11 cellular contexts compared by ENCODE assay signal in genomic region chr9:37407468-37407867, GRCh38. TPM values are rescaled to one million over a fixed set of nuclear protein-coding genes. Genes with fewer than 3 reads are reported as not detected.
DNase-seq lines count a peak whose midpoint lies in the region; ATAC-seq and TF ChIP-seq lines count a peak whose summit lies in the region.
"Had no signal": no experiment of that assay in that cellular context is flagged by ENCODE, and none has a peak within 500 bp of the region (broad histone marks: within the 10 kb centered on the region; RNA-seq: fewer than 3 reads in every experiment).

No MANE protein-coding gene starts in this region.

- no peak overlapping the region for H2AK9ac ChIP-seq in IMR-90 (replicated peaks; ENCODE audit: low read depth, low read length, poor library complexity)

- no peaks in the 10 kb centered on the region; the same call in 1 of the 2 replicates for H3K4me1 ChIP-seq in IMR-90 (ENCODE audit: control insufficient read depth, insufficient read depth, low read length)

- no peak overlapping the region for H3K14ac ChIP-seq in IMR-90 (replicated peaks; ENCODE audit: low read depth, low read length)

- peak; percentile 21; the same call in 1 of the 2 replicates for TF ChIP-seq CTCF in IMR-90 (conservative IDR thresholded peaks at IDR 0.05; ENCODE audit: low read depth, low read length)
- 0 out of 2 replicates have a peak, but pooled peaks have one; percentile 14 for TF ChIP-seq CTCF in VCaP (conservative IDR thresholded peaks at IDR 0.05)
- TF ChIP-seq CTCF in nephron (IDR thresholded peaks at IDR 0.05; ENCODE audit: unreplicated experiment in 3 of 3) = peak in 2 of 3 experiments; percentile 23 to 33
- no peak for TF ChIP-seq CTCF in GM20000 (IDR thresholded peaks at IDR 0.05; ENCODE audit: extremely low read depth, missing control alignments)

- BruUV-seq in IMR-90 (replicated peaks; lab: Mats Ljungman, UMichigan) = no TSS peak

- no peaks in the 10 kb centered on the region for H3K36me3 Mint-ChIP-seq in nephron (ENCODE audit: low read depth)
- H3K36me3 Mint-ChIP-seq in activated naive CD4-positive, alpha-beta T cell treated with anti-CD3 and anti-CD28 coated beads, Interleukin-2, amount 10 ng/mL, durations not matched to agents 7 days and 5 days = no peaks in the 10 kb centered on the region

- H3K27ac ChIP-seq in IMR-90 (ENCODE audit: insufficient read depth, low read length) (no peak overlapping the region), VCaP (peak overlapping the region; percentile 22; the same call in 1 of the 2 replicates)

- H3K27me3 ChIP-seq in IMR-90 (ENCODE audit: control insufficient read depth, insufficient read depth, low read length) = peaks cover 2% of the 10 kb centered on the region

- H2AK5ac ChIP-seq in IMR-90 (ENCODE audit: low read depth, low read length) = no peak overlapping the region

- intact Hi-C loops in IMR-90 (cut with micrococcal nuclease) = no loop called here

- no peak overlapping the region for H3K56ac ChIP-seq in IMR-90 (ENCODE audit: extremely low read depth, insufficient read depth, low read length)

- H3K9me3 Mint-ChIP-seq in nephron = no peaks in the 10 kb centered on the region
- no peaks in the 10 kb centered on the region for H3K9me3 Mint-ChIP-seq in activated naive CD4-positive, alpha-beta T cell treated with anti-CD3 and anti-CD28 coated beads, Interleukin-2, amount 10 ng/mL, durations not matched to agents 7 days and 5 days
- H3K9me3 Mint-ChIP-seq: activated T-cell treated with anti-CD3 and anti-CD28 coated beads, Interleukin-2, amount 50 U/mL, for 24 hours; neural crest cell had no signal

- peaks cover 3% of the 10 kb centered on the region for H3K4me1 Mint-ChIP-seq in nephron
- peaks cover 7% of the 10 kb centered on the region for H3K4me1 Mint-ChIP-seq in activated naive CD4-positive, alpha-beta T cell treated with anti-CD3 and anti-CD28 coated beads, Interleukin-2, amount 10 ng/mL, durations not matched to agents 7 days and 5 days

- ATAC-seq in IMR-90 (ENCODE audit: low read depth) (no peak), GM18505 (IDR thresholded peaks at IDR 0.05; ENCODE audit: unreplicated experiment) (no peak)

- TF ChIP-seq POLR2A in IMR-90 (IDR thresholded peaks at IDR 0.05; ENCODE audit: low read depth, low read length) (no peak), GM18505 (IDR thresholded peaks at IDR 0.05; ENCODE audit: borderline replicate concordance, extremely low read depth, insufficient read depth, insufficient read length) (no peak)

- peaks cover 4% of the 10 kb centered on the region for H3K27me3 Mint-ChIP-seq in nephron (ENCODE audit: low read depth)
- H3K27me3 Mint-ChIP-seq in activated naive CD4-positive, alpha-beta T cell treated with anti-CD3 and anti-CD28 coated beads, Interleukin-2, amount 10 ng/mL, durations not matched to agents 7 days and 5 days = peaks cover 4% of the 10 kb centered on the region
- H3K27me3 Mint-ChIP-seq: activated T-cell treated with anti-CD3 and anti-CD28 coated beads, Interleukin-2, amount 50 U/mL, for 24 hours had no signal

- H3K9ac ChIP-seq in IMR-90 (ENCODE audit: low read depth, low read length) = no peak overlapping the region

- POLR2A ChIA-PET in IMR-90 (lab: Charles Lee; ENCODE audit: unreplicated experiment) = no interaction called here

- no peak overlapping the region for H3K4me2 ChIP-seq in IMR-90 (ENCODE audit: low read depth, low read length)

- no peak overlapping the region for H3K4me3 ChIP-seq in IMR-90 (ENCODE audit: insufficient read depth, low read depth, low read length)

- no peak overlapping the region for H3K23ac ChIP-seq in IMR-90 (ENCODE audit: low read depth, low read length)

- TF ChIP-seq RAD21 in IMR-90 (IDR thresholded peaks at IDR 0.05; ENCODE audit: low read length) = no peak

- in situ Hi-C loops in IMR-90 (cut with MboI; ENCODE audit: low sequenced_read_pairs) = no loop called here

- no peaks in the 10 kb centered on the region for H3K9me3 ChIP-seq in IMR-90 (ENCODE audit: control insufficient read depth, insufficient read depth, low read length)

- CTCF ChIA-PET in IMR-90 (lab: Yijun Ruan, JAX) = interaction anchor here (0.6 to 0.9 kb wide), 2 partner anchors 9 to 199 kb away, joined by 3 to 7 read pairs; no protein-coding TSS in a partner anchor
- CTCF ChIA-PET in activated naive CD4-positive, alpha-beta T cell treated with anti-CD3 and anti-CD28 coated beads, Interleukin-2, amount 10 ng/mL, durations not matched to agents 7 days and 5 days (lab: Charles Lee) = interaction anchor here (0.6 to 2.0 kb wide), 4 partner anchors 9 to 286 kb away, joined by 4 to 9 read pairs (median 4); no protein-coding TSS in a partner anchor

- dilution Hi-C loops in IMR-90 (cut with HindIII; ENCODE audit: low sequenced_read_pairs, unreplicated experiment) = no loop called here

- no peaks in the 10 kb centered on the region for H3K79me1 ChIP-seq in IMR-90 (ENCODE audit: low read depth in 1 of 2, low read length in 2 of 2)

- H2BK5ac ChIP-seq in IMR-90 (ENCODE audit: low read depth, low read length, poor library complexity, severe bottlenecking) = no peak overlapping the region

- no peak overlapping the region for H4K91ac ChIP-seq in IMR-90 (ENCODE audit: insufficient read depth, low read depth, low read length)

- H4K8ac ChIP-seq in IMR-90 (ENCODE audit: low read depth in 2 of 2, low read length in 2 of 2) = no peak overlapping the region

- H3K4ac ChIP-seq in IMR-90 (ENCODE audit: low read depth, low read length) = no peak overlapping the region

- peak; percentile 50 for DNase-seq in ELR (ENCODE audit: low read depth)
- no peak for DNase-seq in IMR-90
- DNase-seq in GM20000 (ENCODE audit: low spot score) = no peak
- no peak for DNase-seq in activated naive CD4-positive, alpha-beta T cell treated with anti-CD3 and anti-CD28 coated beads, Interleukin-2, amount 10 ng/mL, durations not matched to agents 7 days and 5 days
- DNase-seq: activated T-cell treated with anti-CD3 and anti-CD28 coated beads, Interleukin-2, amount 50 U/mL, for 24 hours; dermis blood vessel endothelial cell; NCI-H1930 had no signal

- H3K36me3 ChIP-seq in IMR-90 (ENCODE audit: control insufficient read depth, insufficient read depth, low read length) = no peaks in the 10 kb centered on the region

- H3K9me1 ChIP-seq in IMR-90 (ENCODE audit: insufficient read depth, low read length) = no peaks in the 10 kb centered on the region

- H2AFZ ChIP-seq in IMR-90 (replicated peaks; ENCODE audit: low read length, poor library complexity) = no peak overlapping the region

- no peak overlapping the region for H2BK20ac ChIP-seq in IMR-90 (ENCODE audit: low read depth, low read length)

- H3K18ac ChIP-seq in IMR-90 (ENCODE audit: low read depth, low read length) = no peak overlapping the region

- WGBS in IMR-90 (ENCODE audit: extremely low coverage in 2 of 2, insufficient read length in 1 of 2), 2 experiments = no CpG with 5 or more reads among the region's 2 CpGs

- no peak overlapping the region for H4K5ac ChIP-seq in IMR-90 (ENCODE audit: low read depth, low read length)

- no peak overlapping the region for H3K4me3 Mint-ChIP-seq in nephron
- H3K4me3 Mint-ChIP-seq in activated naive CD4-positive, alpha-beta T cell treated with anti-CD3 and anti-CD28 coated beads, Interleukin-2, amount 10 ng/mL, durations not matched to agents 7 days and 5 days = no peak overlapping the region
- H3K4me3 Mint-ChIP-seq: activated T-cell treated with anti-CD3 and anti-CD28 coated beads, Interleukin-2, amount 50 U/mL, for 24 hours; neural crest cell had no signal

- no peak overlapping the region for H3K27ac Mint-ChIP-seq in nephron
- H3K27ac Mint-ChIP-seq in activated naive CD4-positive, alpha-beta T cell treated with anti-CD3 and anti-CD28 coated beads, Interleukin-2, amount 10 ng/mL, durations not matched to agents 7 days and 5 days = no peak overlapping the region
- H3K27ac Mint-ChIP-seq: activated T-cell treated with anti-CD3 and anti-CD28 coated beads, Interleukin-2, amount 50 U/mL, for 24 hours had no signal

- no peak overlapping the region for H2BK120ac ChIP-seq in IMR-90 (ENCODE audit: low read depth, low read length)

- H2BK15ac ChIP-seq in IMR-90 (ENCODE audit: low read depth, low read length) = no peak overlapping the region

- H4K20me1 ChIP-seq in IMR-90 (ENCODE audit: insufficient read depth, low read length) = no peaks in the 10 kb centered on the region

TF ChIP-seq in IMR-90, 13 proteins besides CTCF, POLR2A, EP300 and RAD21:
- TF ChIP-seq MAZ (IDR thresholded peaks at IDR 0.05; ENCODE audit: borderline replicate concordance, low read depth, low read length) (no peak), NFE2L2 (IDR thresholded peaks at IDR 0.05; ENCODE audit: low read depth, low read length) (no peak), RCOR1 (IDR thresholded peaks at IDR 0.05; ENCODE audit: insufficient replicate concordance, low read length) (no peak), FOS (IDR thresholded peaks at IDR 0.05; ENCODE audit: low read depth, low read length) (no peak), MAFK (IDR thresholded peaks at IDR 0.05; ENCODE audit: low read depth, low read length) (peak; percentile 67; the same call in 1 of the 2 replicates), BHLHE40 (IDR thresholded peaks at IDR 0.05; ENCODE audit: low read depth, low read length) (no peak), CHD1 (IDR thresholded peaks at IDR 0.05; ENCODE audit: low read depth, low read length) (no peak)

RNA-seq across cellular contexts. Expression of gene GRHPR, which starts 15.0 kb away (rescaled TPM):
- 173 and 191 TPM in 2 replicates for total RNA-seq in IMR-90 (2012; rRNA removed)
- polyA plus RNA-seq in IMR-90 (2012; rRNA removed) = 182 and 198 TPM in 2 replicates
- polyA plus RNA-seq in IMR-90 (2012; cell fraction: cytosol; rRNA removed) = 283 and 302 TPM in 2 replicates
- 132 and 215 TPM in 2 replicates for polyA plus RNA-seq in IMR-90 (2012; cell fraction: nucleus; rRNA removed; ENCODE audit: low replicate concordance)

RNA-seq across cellular contexts. Expression of gene ZBTB5, which starts 57.8 kb away (rescaled TPM):
- 9.1 and 10.8 TPM in 2 replicates for total RNA-seq in IMR-90 (2012; rRNA removed)
- 5.8 and 6.3 TPM in 2 replicates for polyA plus RNA-seq in IMR-90 (2012; rRNA removed)
- 2.6 and 3.2 TPM in 2 replicates for polyA plus RNA-seq in IMR-90 (2012; cell fraction: cytosol; rRNA removed)
- 7.5 and 15.3 TPM in 2 replicates for polyA plus RNA-seq in IMR-90 (2012; cell fraction: nucleus; rRNA removed; ENCODE audit: low replicate concordance)
